ENCODE assay signal across 1 cellular context in the genomic region with DNA sequence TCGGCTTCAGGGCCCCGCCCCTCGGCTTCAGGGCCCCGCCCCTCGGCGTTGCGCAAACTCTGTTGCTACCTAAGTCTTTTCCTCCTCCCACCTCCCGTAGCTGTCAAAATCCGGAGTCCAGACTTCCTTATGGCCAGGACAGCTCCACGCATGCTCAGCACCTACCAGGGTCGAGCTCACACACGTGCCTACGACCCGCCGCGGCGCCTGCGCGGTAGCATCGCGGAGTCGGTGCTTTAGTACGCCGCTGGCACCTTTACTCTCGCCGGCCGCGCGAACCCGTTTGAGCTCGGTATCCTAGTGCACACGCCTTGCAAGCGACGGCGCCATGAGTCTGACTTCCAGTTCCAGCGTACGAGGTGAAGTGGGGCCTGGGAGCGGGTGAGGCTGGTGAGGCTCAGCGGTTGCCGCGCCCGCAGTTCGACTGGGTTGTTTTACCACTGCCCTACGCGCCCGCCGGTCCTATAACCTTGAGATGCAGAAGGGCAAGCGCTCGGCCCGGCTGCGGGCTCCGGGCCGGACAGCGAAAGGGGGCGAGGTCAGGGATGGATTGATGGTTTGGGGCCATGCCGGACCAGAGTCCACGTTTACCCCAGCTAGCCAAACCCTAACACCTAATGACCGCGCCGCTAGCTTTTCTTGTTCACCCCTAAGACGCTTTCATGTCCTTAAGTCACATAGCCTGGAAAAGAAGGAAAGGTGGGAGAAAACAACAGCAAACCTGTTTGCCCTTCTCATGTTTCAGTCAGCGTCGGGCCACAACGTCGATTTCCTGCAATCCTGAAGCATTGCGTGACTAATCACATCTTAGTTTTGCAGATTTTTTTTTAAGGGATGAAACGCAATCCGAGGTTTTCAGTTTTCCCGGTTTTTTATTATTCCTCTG.
A peak's percentile ranks its signal among the peaks of the same experiment; 100 is the strongest.
TF ChIP-seq lines count a peak whose summit lies in the region.

A gene (plus strand): TSS at position 217 of the 886 bp plus-strand sequence. CDS start 112 bp downstream, at position 329.

TF ChIP-seq in HepG2, 621 proteins besides CTCF, POLR2A, EP300 and RAD21 (continued from another document and continues in another):
- TF ChIP-seq, protein P1, sequence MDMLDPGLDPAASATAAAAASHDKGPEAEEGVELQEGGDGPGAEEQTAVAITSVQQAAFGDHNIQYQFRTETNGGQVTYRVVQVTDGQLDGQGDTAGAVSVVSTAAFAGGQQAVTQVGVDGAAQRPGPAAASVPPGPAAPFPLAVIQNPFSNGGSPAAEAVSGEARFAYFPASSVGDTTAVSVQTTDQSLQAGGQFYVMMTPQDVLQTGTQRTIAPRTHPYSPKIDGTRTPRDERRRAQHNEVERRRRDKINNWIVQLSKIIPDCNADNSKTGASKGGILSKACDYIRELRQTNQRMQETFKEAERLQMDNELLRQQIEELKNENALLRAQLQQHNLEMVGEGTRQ (IDR thresholded peaks at IDR 0.05; ENCODE audit: low read depth, low read length), result peak; percentile 76
- TF ChIP-seq, protein P1 (CRISPR knock-in tag; IDR thresholded peaks at IDR 0.05; ENCODE audit: borderline replicate concordance), result peak; percentile 78
- TF ChIP-seq, protein P2, sequence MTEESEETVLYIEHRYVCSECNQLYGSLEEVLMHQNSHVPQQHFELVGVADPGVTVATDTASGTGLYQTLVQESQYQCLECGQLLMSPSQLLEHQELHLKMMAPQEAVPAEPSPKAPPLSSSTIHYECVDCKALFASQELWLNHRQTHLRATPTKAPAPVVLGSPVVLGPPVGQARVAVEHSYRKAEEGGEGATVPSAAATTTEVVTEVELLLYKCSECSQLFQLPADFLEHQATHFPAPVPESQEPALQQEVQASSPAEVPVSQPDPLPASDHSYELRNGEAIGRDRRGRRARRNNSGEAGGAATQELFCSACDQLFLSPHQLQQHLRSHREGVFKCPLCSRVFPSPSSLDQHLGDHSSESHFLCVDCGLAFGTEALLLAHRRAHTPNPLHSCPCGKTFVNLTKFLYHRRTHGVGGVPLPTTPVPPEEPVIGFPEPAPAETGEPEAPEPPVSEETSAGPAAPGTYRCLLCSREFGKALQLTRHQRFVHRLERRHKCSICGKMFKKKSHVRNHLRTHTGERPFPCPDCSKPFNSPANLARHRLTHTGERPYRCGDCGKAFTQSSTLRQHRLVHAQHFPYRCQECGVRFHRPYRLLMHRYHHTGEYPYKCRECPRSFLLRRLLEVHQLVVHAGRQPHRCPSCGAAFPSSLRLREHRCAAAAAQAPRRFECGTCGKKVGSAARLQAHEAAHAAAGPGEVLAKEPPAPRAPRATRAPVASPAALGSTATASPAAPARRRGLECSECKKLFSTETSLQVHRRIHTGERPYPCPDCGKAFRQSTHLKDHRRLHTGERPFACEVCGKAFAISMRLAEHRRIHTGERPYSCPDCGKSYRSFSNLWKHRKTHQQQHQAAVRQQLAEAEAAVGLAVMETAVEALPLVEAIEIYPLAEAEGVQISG (CRISPR knock-in tag; IDR thresholded peaks at IDR 0.05), result peak; percentile 92
- TF ChIP-seq CBX5 (CRISPR knock-in tag; IDR thresholded peaks at IDR 0.05; ENCODE audit: borderline replicate concordance) (peak; percentile 70; the same call in 1 of the 2 replicates), ZNF790 (CRISPR knock-in tag; IDR thresholded peaks at IDR 0.05; ENCODE audit: borderline replicate concordance) (peak; percentile 65; the same call in 1 of the 2 replicates), ZNF138 (CRISPR knock-in tag; IDR thresholded peaks at IDR 0.05; ENCODE audit: low read depth) (peak; percentile 62), CAMTA2 (CRISPR knock-in tag; IDR thresholded peaks at IDR 0.05; ENCODE audit: borderline replicate concordance) (peak; percentile 56; the same call in 1 of the 2 replicates), MAFK (conservative IDR thresholded peaks at IDR 0.05 in 1 of 2, IDR thresholded peaks at IDR 0.05 in 1 of 2; ENCODE audit: low read length in 2 of 2) (no peak), CEBPG (CRISPR knock-in tag; IDR thresholded peaks at IDR 0.05) (peak; percentile 97), SAFB2 (CRISPR knock-in tag; IDR thresholded peaks at IDR 0.05; ENCODE audit: borderline replicate concordance, low read depth) (no peak; the same call in 1 of the 2 replicates), ATF7 (IDR thresholded peaks at IDR 0.05) (no peak), ATF7 (CRISPR knock-in tag; IDR thresholded peaks at IDR 0.05) (no peak), MTF2 (CRISPR knock-in tag; IDR thresholded peaks at IDR 0.05; ENCODE audit: borderline replicate concordance) (no peak), HOXA9 (CRISPR knock-in tag; IDR thresholded peaks at IDR 0.05; ENCODE audit: borderline replicate concordance) (peak; percentile 75; the same call in 1 of the 2 replicates), NFKBIZ (CRISPR knock-in tag; IDR thresholded peaks at IDR 0.05) (peak; percentile 90; the same call in 1 of the 2 replicates), ZNF343 (CRISPR knock-in tag; IDR thresholded peaks at IDR 0.05) (no peak; the same call in 1 of the 2 replicates), CC2D1A (CRISPR knock-in tag; IDR thresholded peaks at IDR 0.05) (0 out of 2 replicates have a peak, but pooled peaks have one; percentile 89), KLF12 (CRISPR knock-in tag; IDR thresholded peaks at IDR 0.05; ENCODE audit: borderline replicate concordance) (peak; percentile 79; the same call in 1 of the 2 replicates), ZBTB38 (CRISPR knock-in tag; IDR thresholded peaks at IDR 0.05) (peak; percentile 92), ZNF326 (CRISPR knock-in tag; IDR thresholded peaks at IDR 0.05; ENCODE audit: borderline replicate concordance) (no peak)
- TF ChIP-seq, protein P3, sequence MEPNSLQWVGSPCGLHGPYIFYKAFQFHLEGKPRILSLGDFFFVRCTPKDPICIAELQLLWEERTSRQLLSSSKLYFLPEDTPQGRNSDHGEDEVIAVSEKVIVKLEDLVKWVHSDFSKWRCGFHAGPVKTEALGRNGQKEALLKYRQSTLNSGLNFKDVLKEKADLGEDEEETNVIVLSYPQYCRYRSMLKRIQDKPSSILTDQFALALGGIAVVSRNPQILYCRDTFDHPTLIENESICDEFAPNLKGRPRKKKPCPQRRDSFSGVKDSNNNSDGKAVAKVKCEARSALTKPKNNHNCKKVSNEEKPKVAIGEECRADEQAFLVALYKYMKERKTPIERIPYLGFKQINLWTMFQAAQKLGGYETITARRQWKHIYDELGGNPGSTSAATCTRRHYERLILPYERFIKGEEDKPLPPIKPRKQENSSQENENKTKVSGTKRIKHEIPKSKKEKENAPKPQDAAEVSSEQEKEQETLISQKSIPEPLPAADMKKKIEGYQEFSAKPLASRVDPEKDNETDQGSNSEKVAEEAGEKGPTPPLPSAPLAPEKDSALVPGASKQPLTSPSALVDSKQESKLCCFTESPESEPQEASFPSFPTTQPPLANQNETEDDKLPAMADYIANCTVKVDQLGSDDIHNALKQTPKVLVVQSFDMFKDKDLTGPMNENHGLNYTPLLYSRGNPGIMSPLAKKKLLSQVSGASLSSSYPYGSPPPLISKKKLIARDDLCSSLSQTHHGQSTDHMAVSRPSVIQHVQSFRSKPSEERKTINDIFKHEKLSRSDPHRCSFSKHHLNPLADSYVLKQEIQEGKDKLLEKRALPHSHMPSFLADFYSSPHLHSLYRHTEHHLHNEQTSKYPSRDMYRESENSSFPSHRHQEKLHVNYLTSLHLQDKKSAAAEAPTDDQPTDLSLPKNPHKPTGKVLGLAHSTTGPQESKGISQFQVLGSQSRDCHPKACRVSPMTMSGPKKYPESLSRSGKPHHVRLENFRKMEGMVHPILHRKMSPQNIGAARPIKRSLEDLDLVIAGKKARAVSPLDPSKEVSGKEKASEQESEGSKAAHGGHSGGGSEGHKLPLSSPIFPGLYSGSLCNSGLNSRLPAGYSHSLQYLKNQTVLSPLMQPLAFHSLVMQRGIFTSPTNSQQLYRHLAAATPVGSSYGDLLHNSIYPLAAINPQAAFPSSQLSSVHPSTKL (CRISPR knock-in tag; IDR thresholded peaks at IDR 0.05), result peak; percentile 77
- TF ChIP-seq, protein P4, sequence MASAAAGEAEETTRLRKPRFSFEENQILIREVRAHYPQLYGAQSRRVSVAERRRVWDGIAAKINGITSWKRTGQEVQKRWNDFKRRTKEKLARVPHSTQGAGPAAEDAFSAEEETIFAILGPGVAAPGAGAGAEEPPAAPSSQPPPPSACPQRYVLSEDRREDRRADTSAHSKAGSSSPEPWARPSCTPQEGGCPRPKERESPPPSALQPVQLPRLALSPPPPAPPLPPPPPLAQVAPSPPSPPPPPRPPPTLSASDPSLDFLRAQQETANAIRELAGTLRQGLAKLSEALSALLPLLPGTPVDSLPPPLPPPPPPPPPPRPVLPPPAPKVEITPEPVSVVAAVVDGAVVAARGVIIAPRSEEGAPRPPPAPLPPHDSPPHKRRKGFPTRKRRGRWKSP (CRISPR knock-in tag; IDR thresholded peaks at IDR 0.05), result peak; percentile 86
- TF ChIP-seq, protein P5, sequence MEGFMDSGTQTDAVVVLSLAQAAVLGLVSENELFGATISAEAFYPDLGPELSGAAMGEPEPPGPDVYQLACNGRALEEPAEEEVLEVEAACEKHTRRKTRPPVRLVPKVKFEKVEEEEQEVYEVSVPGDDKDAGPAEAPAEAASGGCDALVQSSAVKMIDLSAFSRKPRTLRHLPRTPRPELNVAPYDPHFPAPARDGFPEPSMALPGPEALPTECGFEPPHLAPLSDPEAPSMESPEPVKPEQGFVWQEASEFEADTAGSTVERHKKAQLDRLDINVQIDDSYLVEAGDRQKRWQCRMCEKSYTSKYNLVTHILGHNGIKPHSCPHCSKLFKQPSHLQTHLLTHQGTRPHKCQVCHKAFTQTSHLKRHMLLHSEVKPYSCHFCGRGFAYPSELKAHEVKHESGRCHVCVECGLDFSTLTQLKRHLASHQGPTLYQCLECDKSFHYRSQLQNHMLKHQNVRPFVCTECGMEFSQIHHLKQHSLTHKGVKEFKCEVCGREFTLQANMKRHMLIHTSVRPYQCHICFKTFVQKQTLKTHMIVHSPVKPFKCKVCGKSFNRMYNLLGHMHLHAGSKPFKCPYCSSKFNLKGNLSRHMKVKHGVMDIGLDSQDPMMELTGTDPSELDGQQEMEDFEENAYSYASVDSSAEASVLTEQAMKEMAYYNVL (CRISPR knock-in tag; IDR thresholded peaks at IDR 0.05; ENCODE audit: borderline replicate concordance), result peak; percentile 42; the same call in 1 of the 2 replicates
- TF ChIP-seq, protein P6, sequence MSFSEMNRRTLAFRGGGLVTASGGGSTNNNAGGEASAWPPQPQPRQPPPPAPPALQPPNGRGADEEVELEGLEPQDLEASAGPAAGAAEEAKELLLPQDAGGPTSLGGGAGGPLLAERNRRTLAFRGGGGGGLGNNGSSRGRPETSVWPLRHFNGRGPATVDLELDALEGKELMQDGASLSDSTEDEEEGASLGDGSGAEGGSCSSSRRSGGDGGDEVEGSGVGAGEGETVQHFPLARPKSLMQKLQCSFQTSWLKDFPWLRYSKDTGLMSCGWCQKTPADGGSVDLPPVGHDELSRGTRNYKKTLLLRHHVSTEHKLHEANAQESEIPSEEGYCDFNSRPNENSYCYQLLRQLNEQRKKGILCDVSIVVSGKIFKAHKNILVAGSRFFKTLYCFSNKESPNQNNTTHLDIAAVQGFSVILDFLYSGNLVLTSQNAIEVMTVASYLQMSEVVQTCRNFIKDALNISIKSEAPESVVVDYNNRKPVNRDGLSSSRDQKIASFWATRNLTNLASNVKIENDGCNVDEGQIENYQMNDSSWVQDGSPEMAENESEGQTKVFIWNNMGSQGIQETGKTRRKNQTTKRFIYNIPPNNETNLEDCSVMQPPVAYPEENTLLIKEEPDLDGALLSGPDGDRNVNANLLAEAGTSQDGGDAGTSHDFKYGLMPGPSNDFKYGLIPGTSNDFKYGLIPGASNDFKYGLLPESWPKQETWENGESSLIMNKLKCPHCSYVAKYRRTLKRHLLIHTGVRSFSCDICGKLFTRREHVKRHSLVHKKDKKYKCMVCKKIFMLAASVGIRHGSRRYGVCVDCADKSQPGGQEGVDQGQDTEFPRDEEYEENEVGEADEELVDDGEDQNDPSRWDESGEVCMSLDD (CRISPR knock-in tag; IDR thresholded peaks at IDR 0.05; ENCODE audit: borderline replicate concordance), result 0 out of 2 replicates have a peak, but pooled peaks have one; percentile 81
- TF ChIP-seq, protein P7, sequence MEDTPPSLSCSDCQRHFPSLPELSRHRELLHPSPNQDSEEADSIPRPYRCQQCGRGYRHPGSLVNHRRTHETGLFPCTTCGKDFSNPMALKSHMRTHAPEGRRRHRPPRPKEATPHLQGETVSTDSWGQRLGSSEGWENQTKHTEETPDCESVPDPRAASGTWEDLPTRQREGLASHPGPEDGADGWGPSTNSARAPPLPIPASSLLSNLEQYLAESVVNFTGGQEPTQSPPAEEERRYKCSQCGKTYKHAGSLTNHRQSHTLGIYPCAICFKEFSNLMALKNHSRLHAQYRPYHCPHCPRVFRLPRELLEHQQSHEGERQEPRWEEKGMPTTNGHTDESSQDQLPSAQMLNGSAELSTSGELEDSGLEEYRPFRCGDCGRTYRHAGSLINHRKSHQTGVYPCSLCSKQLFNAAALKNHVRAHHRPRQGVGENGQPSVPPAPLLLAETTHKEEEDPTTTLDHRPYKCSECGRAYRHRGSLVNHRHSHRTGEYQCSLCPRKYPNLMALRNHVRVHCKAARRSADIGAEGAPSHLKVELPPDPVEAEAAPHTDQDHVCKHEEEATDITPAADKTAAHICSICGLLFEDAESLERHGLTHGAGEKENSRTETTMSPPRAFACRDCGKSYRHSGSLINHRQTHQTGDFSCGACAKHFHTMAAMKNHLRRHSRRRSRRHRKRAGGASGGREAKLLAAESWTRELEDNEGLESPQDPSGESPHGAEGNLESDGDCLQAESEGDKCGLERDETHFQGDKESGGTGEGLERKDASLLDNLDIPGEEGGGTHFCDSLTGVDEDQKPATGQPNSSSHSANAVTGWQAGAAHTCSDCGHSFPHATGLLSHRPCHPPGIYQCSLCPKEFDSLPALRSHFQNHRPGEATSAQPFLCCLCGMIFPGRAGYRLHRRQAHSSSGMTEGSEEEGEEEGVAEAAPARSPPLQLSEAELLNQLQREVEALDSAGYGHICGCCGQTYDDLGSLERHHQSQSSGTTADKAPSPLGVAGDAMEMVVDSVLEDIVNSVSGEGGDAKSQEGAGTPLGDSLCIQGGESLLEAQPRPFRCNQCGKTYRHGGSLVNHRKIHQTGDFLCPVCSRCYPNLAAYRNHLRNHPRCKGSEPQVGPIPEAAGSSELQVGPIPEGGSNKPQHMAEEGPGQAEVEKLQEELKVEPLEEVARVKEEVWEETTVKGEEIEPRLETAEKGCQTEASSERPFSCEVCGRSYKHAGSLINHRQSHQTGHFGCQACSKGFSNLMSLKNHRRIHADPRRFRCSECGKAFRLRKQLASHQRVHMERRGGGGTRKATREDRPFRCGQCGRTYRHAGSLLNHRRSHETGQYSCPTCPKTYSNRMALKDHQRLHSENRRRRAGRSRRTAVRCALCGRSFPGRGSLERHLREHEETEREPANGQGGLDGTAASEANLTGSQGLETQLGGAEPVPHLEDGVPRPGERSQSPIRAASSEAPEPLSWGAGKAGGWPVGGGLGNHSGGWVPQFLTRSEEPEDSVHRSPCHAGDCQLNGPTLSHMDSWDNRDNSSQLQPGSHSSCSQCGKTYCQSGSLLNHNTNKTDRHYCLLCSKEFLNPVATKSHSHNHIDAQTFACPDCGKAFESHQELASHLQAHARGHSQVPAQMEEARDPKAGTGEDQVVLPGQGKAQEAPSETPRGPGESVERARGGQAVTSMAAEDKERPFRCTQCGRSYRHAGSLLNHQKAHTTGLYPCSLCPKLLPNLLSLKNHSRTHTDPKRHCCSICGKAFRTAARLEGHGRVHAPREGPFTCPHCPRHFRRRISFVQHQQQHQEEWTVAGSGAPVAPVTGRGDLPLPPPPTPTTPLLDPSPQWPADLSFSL (CRISPR knock-in tag; IDR thresholded peaks at IDR 0.05), result peak; percentile 59; the same call in 1 of the 2 replicates
